8 cellular contexts compared by ENCODE assay signal in genomic region chr18:35345460-35345921, GRCh38. TPM values are rescaled to one million over a fixed set of nuclear protein-coding genes. Genes with fewer than 3 reads are reported as not detected.
A peak's percentile ranks its signal among the peaks of the same experiment; 100 is the strongest.
DNase-seq lines count a peak whose midpoint lies in the region; ATAC-seq and TF ChIP-seq lines count a peak whose summit lies in the region.

No MANE protein-coding gene starts in this region.

- peaks cover 24% of the 10 kb centered on the region for H3K4me1 Mint-ChIP-seq in activated T-helper 1 cell treated with anti-CD3 and anti-CD28 coated beads, Interleukin-12 subunit alpha, Interleukin-12 subunit beta, Interleukin-2, Interleukin-4 antibody, amounts not matched to agents 30 ng/mL and 10 ng/mL and 1 ng/mL, durations not matched to agents 14 hours and 24 hours and 36 hours (ENCODE audit: low read depth)
- peaks cover 28% of the 10 kb centered on the region for H3K4me1 Mint-ChIP-seq in stimulated activated effector memory CD8-positive, alpha-beta T cell treated with anti-CD3 and anti-CD28 coated beads, Interleukin-12 subunit alpha, Interleukin-12 subunit beta, amount 100 ng/mL, for 72 hours

- H3K4me1 ChIP-seq in foreskin keratinocyte, result peaks cover 7% of the 10 kb centered on the region

- peak; percentile 95 for DNase-seq in DMS53 treated with DMSO at 0.1 percent for 48 hours (lab: John Stamatoyannopoulos, UW; ENCODE audit: unreplicated experiment)
- no peak for DNase-seq in activated T-helper 1 cell treated with anti-CD3 and anti-CD28 coated beads, Interleukin-12 subunit alpha, Interleukin-12 subunit beta, Interleukin-2, Interleukin-4 antibody, amounts not matched to agents 30 ng/mL and 10 ng/mL and 1 ng/mL, durations not matched to agents 14 hours and 24 hours and 36 hours (ENCODE audit: low spot score)
- DNase-seq in iPS-NIHi11 (ENCODE audit: low spot score), result peak; percentile 21
- DNase-seq in stimulated activated effector memory CD8-positive, alpha-beta T cell treated with anti-CD3 and anti-CD28 coated beads, Interleukin-12 subunit alpha, Interleukin-12 subunit beta, amount 100 ng/mL, for 72 hours (ENCODE audit: low spot score in 2 of 2), result no peak
- no peak for DNase-seq in NCI-H1105 treated with DMSO at 0.1 percent for 48 hours (lab: John Stamatoyannopoulos, UW)
- DNase-seq in activated CD4-positive, alpha-beta T cell treated with anti-CD3 and anti-CD28 coated beads for 48 hours, result no peak
- DNase-seq in foreskin keratinocyte, result no peak

- no peaks in the 10 kb centered on the region for H3K27me3 ChIP-seq in foreskin keratinocyte

- no peak for TF ChIP-seq CTCF in foreskin keratinocyte (conservative IDR thresholded peaks at IDR 0.05)

- intact Hi-C loops in activated T-helper 1 cell treated with anti-CD3 and anti-CD28 coated beads, Interleukin-12 subunit alpha, Interleukin-12 subunit beta, Interleukin-2, Interleukin-4 antibody, amounts not matched to agents 30 ng/mL and 10 ng/mL and 1 ng/mL, durations not matched to agents 14 hours and 24 hours and 36 hours (cut with micrococcal nuclease), result loop anchor here (2.0 kb wide), 1 partner anchor 367 kb away; no protein-coding TSS in a partner anchor

- no peaks in the 10 kb centered on the region for H3K9me3 Mint-ChIP-seq in activated T-helper 1 cell treated with anti-CD3 and anti-CD28 coated beads, Interleukin-12 subunit alpha, Interleukin-12 subunit beta, Interleukin-2, Interleukin-4 antibody, amounts not matched to agents 30 ng/mL and 10 ng/mL and 1 ng/mL, durations not matched to agents 14 hours and 24 hours and 36 hours
- no peaks in the 10 kb centered on the region for H3K9me3 Mint-ChIP-seq in stimulated activated effector memory CD8-positive, alpha-beta T cell treated with anti-CD3 and anti-CD28 coated beads, Interleukin-12 subunit alpha, Interleukin-12 subunit beta, amount 100 ng/mL, for 72 hours

- peak overlapping the region; percentile 99 for H3K4me3 Mint-ChIP-seq in activated T-helper 1 cell treated with anti-CD3 and anti-CD28 coated beads, Interleukin-12 subunit alpha, Interleukin-12 subunit beta, Interleukin-2, Interleukin-4 antibody, amounts not matched to agents 30 ng/mL and 10 ng/mL and 1 ng/mL, durations not matched to agents 14 hours and 24 hours and 36 hours
- H3K4me3 Mint-ChIP-seq in stimulated activated effector memory CD8-positive, alpha-beta T cell treated with anti-CD3 and anti-CD28 coated beads, Interleukin-12 subunit alpha, Interleukin-12 subunit beta, amount 100 ng/mL, for 72 hours, result peak overlapping the region; percentile 99

- no peaks in the 10 kb centered on the region for H3K27me3 Mint-ChIP-seq in activated T-helper 1 cell treated with anti-CD3 and anti-CD28 coated beads, Interleukin-12 subunit alpha, Interleukin-12 subunit beta, Interleukin-2, Interleukin-4 antibody, amounts not matched to agents 30 ng/mL and 10 ng/mL and 1 ng/mL, durations not matched to agents 14 hours and 24 hours and 36 hours (ENCODE audit: insufficient read depth)

- H3K36me3 Mint-ChIP-seq in activated T-helper 1 cell treated with anti-CD3 and anti-CD28 coated beads, Interleukin-12 subunit alpha, Interleukin-12 subunit beta, Interleukin-2, Interleukin-4 antibody, amounts not matched to agents 30 ng/mL and 10 ng/mL and 1 ng/mL, durations not matched to agents 14 hours and 24 hours and 36 hours (ENCODE audit: low read depth), result peaks cover 14% of the 10 kb centered on the region
- peaks cover 32% of the 10 kb centered on the region for H3K36me3 Mint-ChIP-seq in stimulated activated effector memory CD8-positive, alpha-beta T cell treated with anti-CD3 and anti-CD28 coated beads, Interleukin-12 subunit alpha, Interleukin-12 subunit beta, amount 100 ng/mL, for 72 hours

- peak overlapping the region; percentile 98 for H3K27ac Mint-ChIP-seq in activated T-helper 1 cell treated with anti-CD3 and anti-CD28 coated beads, Interleukin-12 subunit alpha, Interleukin-12 subunit beta, Interleukin-2, Interleukin-4 antibody, amounts not matched to agents 30 ng/mL and 10 ng/mL and 1 ng/mL, durations not matched to agents 14 hours and 24 hours and 36 hours
- peak overlapping the region; percentile 99 for H3K27ac Mint-ChIP-seq in stimulated activated effector memory CD8-positive, alpha-beta T cell treated with anti-CD3 and anti-CD28 coated beads, Interleukin-12 subunit alpha, Interleukin-12 subunit beta, amount 100 ng/mL, for 72 hours

- ATAC-seq in HG02973 (IDR thresholded peaks at IDR 0.05; ENCODE audit: unreplicated experiment), result peak; percentile 29
- no peak for ATAC-seq in stimulated activated effector memory CD8-positive, alpha-beta T cell treated with anti-CD3 and anti-CD28 coated beads, Interleukin-12 subunit alpha, Interleukin-12 subunit beta, amount 100 ng/mL, for 72 hours
- no peak for ATAC-seq in foreskin keratinocyte

- H3K27ac ChIP-seq in foreskin keratinocyte, result no peak overlapping the region

RNA-seq across cellular contexts. Expression of gene ZNF24, which starts 1.3 kb away (rescaled TPM):
- total RNA-seq in activated T-helper 1 cell treated with anti-CD3 and anti-CD28 coated beads, Interleukin-12 subunit alpha, Interleukin-12 subunit beta, Interleukin-2, Interleukin-4 antibody, amounts not matched to agents 30 ng/mL and 10 ng/mL and 1 ng/mL, durations not matched to agents 14 hours and 24 hours and 36 hours, result 56.4 and 56.6 TPM in 2 replicates
- 28.5 and 29.3 TPM in 2 replicates for total RNA-seq in foreskin keratinocyte
- polyA plus RNA-seq in foreskin keratinocyte, result 7.4 and 8.4 TPM in 2 replicates

RNA-seq across cellular contexts. Expression of gene ZNF396, which starts 31.6 kb away (rescaled TPM):
- total RNA-seq in activated T-helper 1 cell treated with anti-CD3 and anti-CD28 coated beads, Interleukin-12 subunit alpha, Interleukin-12 subunit beta, Interleukin-2, Interleukin-4 antibody, amounts not matched to agents 30 ng/mL and 10 ng/mL and 1 ng/mL, durations not matched to agents 14 hours and 24 hours and 36 hours, result 0.56 and 0.60 TPM in 2 replicates
- total RNA-seq in foreskin keratinocyte, result 0.42 and 0.44 TPM in 2 replicates
- polyA plus RNA-seq in foreskin keratinocyte, result 0.36 and 0.38 TPM in 2 replicates

RNA-seq across cellular contexts. Expression of gene ZSCAN30, which starts 55.5 kb away (rescaled TPM):
- 10.2 and 11.0 TPM in 2 replicates for total RNA-seq in activated T-helper 1 cell treated with anti-CD3 and anti-CD28 coated beads, Interleukin-12 subunit alpha, Interleukin-12 subunit beta, Interleukin-2, Interleukin-4 antibody, amounts not matched to agents 30 ng/mL and 10 ng/mL and 1 ng/mL, durations not matched to agents 14 hours and 24 hours and 36 hours
- total RNA-seq in foreskin keratinocyte, result 9.0 and 10.2 TPM in 2 replicates
- polyA plus RNA-seq in foreskin keratinocyte, result 2.8 and 2.9 TPM in 2 replicates

Comparison
In these comparisons a context has a peak if more than half of its experiments do, and no peak if none do; other contexts are left out.
1. DNase-seq: peak in DMS53 treated with DMSO at 0.1 percent for 48 hours (single experiment) and iPS-NIHi11 (single experiment); none in activated T-helper 1 cell treated with anti-CD3 and anti-CD28 coated beads, Interleukin-12 subunit alpha, Interleukin-12 subunit beta, Interleukin-2, Interleukin-4 antibody, amounts not matched to agents 30 ng/mL and 10 ng/mL and 1 ng/mL, durations not matched to agents 14 hours and 24 hours and 36 hours (single experiment), stimulated activated effector memory CD8-positive, alpha-beta T cell treated with anti-CD3 and anti-CD28 coated beads, Interleukin-12 subunit alpha, Interleukin-12 subunit beta, amount 100 ng/mL, for 72 hours (0 of 2), NCI-H1105 treated with DMSO at 0.1 percent for 48 hours (single experiment), activated CD4-positive, alpha-beta T cell treated with anti-CD3 and anti-CD28 coated beads for 48 hours (single experiment) and foreskin keratinocyte (0 of 2).